ENCODE assay signal across 15 cellular contexts in genomic region chr17:41415833-41416335, GRCh38. TPM values are rescaled to one million over a fixed set of nuclear protein-coding genes. Genes with fewer than 3 reads are reported as not detected.
DNase-seq lines count a peak whose midpoint lies in the region; ATAC-seq and TF ChIP-seq lines count a peak whose summit lies in the region.
"Had no signal": no experiment of that assay in that cellular context is flagged by ENCODE, and none has a peak within 500 bp of the region (broad histone marks: within the 10 kb centered on the region; RNA-seq: fewer than 3 reads in every experiment).

No MANE protein-coding gene starts in this region.

- TF ChIP-seq RAD21 in Ishikawa (IDR thresholded peaks at IDR 0.05; ENCODE audit: low read depth): no peak

- H3K9me3 Mint-ChIP-seq in nephron progenitor cell: no peaks in the 10 kb centered on the region
- H3K9me3 Mint-ChIP-seq in CD8-positive, alpha-beta memory T cell: no peaks in the 10 kb centered on the region
- no peaks in the 10 kb centered on the region for H3K9me3 Mint-ChIP-seq in activated naive CD8-positive, alpha-beta T cell treated with anti-CD3 and anti-CD28 coated beads for 36 hours
- H3K9me3 Mint-ChIP-seq: IgD-negative memory B cell had no signal

- no peak overlapping the region for H3K4me3 Mint-ChIP-seq in nephron progenitor cell
- H3K4me3 Mint-ChIP-seq in CD8-positive, alpha-beta memory T cell: no peak overlapping the region
- H3K4me3 Mint-ChIP-seq in activated naive CD8-positive, alpha-beta T cell treated with anti-CD3 and anti-CD28 coated beads for 36 hours: no peak overlapping the region
- H3K4me3 Mint-ChIP-seq: brain had no signal

- TF ChIP-seq EP300 in Ishikawa (IDR thresholded peaks at IDR 0.05; ENCODE audit: borderline replicate concordance): no peak

- H3K4me1 ChIP-seq in CD8-positive, alpha-beta memory T cell (ENCODE audit: insufficient read depth, low read length): peaks cover 6% of the 10 kb centered on the region

- peak overlapping the region; percentile 10 for H3K27ac Mint-ChIP-seq in nephron progenitor cell
- no peak overlapping the region for H3K27ac Mint-ChIP-seq in CD8-positive, alpha-beta memory T cell
- H3K27ac Mint-ChIP-seq in activated naive CD8-positive, alpha-beta T cell treated with anti-CD3 and anti-CD28 coated beads for 36 hours: no peak overlapping the region
- H3K27ac Mint-ChIP-seq: brain, IgD-negative memory B cell had no signal

- H3K27me3 ChIP-seq in AG04450 (ENCODE audit: control insufficient read depth, insufficient read depth, low read length): peaks cover 2% of the 10 kb centered on the region
- H3K27me3 ChIP-seq in CD8-positive, alpha-beta memory T cell (ENCODE audit: insufficient read depth, low read length, poor library complexity, severe bottlenecking): no peaks in the 10 kb centered on the region

- peaks cover 36% of the 10 kb centered on the region for H3K4me1 Mint-ChIP-seq in nephron progenitor cell
- H3K4me1 Mint-ChIP-seq in CD8-positive, alpha-beta memory T cell: peaks cover 7 to 20% (median 18%) of the 10 kb centered on the region in 3 donors
- H3K4me1 Mint-ChIP-seq in activated naive CD8-positive, alpha-beta T cell treated with anti-CD3 and anti-CD28 coated beads for 36 hours: peaks cover 7% of the 10 kb centered on the region

- POLR2A ChIA-PET in AG04450 (lab: Yijun Ruan, JAX): interaction anchor here (0.7 to 1.5 kb wide), 2 partner anchors 12 to 49 kb away, joined by 4 to 9 read pairs; no protein-coding TSS in a partner anchor
- POLR2A ChIA-PET in CD8-positive, alpha-beta memory T cell (lab: Charles Lee): no interaction called here

- CTCF ChIA-PET in AG04450 (lab: Charles Lee): interaction anchor here (0.8 to 1.3 kb wide), 2 partner anchors 247 to 250 kb away, joined by 3 to 4 read pairs; no protein-coding TSS in a partner anchor
- CTCF ChIA-PET in CD8-positive, alpha-beta memory T cell (lab: Charles Lee): no interaction called here

- DNase-seq in AG04450 (ENCODE audit: low read depth, low spot score): no peak
- peak; percentile 67 for DNase-seq in fibroblast of peridontal ligament (ENCODE audit: extremely low read depth)
- DNase-seq in nephron progenitor cell: no peak
- no peak for DNase-seq in CD8-positive, alpha-beta memory T cell
- no peak for DNase-seq in activated naive CD8-positive, alpha-beta T cell treated with anti-CD3 and anti-CD28 coated beads for 36 hours
- no peak for DNase-seq in NCI-H128 (lab: John Stamatoyannopoulos, UW; ENCODE audit: unreplicated experiment)
- DNase-seq: C1 segment of cervical spinal cord, H7 had no signal

- TF ChIP-seq CTCF in AG04450 (IDR thresholded peaks at IDR 0.05; ENCODE audit: low read depth, low read length) (no peak), nephron progenitor cell (IDR thresholded peaks at IDR 0.05) (no peak)

- H3K27me3 Mint-ChIP-seq in nephron progenitor cell (ENCODE audit: low read depth, poor library complexity): peaks cover 4% of the 10 kb centered on the region
- peaks cover 0 to under 1% of the 10 kb centered on the region in 2 donors for H3K27me3 Mint-ChIP-seq in CD8-positive, alpha-beta memory T cell
- H3K27me3 Mint-ChIP-seq in activated naive CD8-positive, alpha-beta T cell treated with anti-CD3 and anti-CD28 coated beads for 36 hours: no peaks in the 10 kb centered on the region
- H3K27me3 Mint-ChIP-seq: IgD-negative memory B cell had no signal

- H3K27ac ChIP-seq in AG04450 (ENCODE audit: low read depth, low read length): peak overlapping the region; percentile 61
- H3K27ac ChIP-seq in CD8-positive, alpha-beta memory T cell (ENCODE audit: low read depth, low read length): no peak overlapping the region
- H3K27ac ChIP-seq: neutrophil, RWPE1 had no signal

- H3K9me3 ChIP-seq in AG04450 (ENCODE audit: control insufficient read depth, insufficient read depth, low read length): peaks cover 3% of the 10 kb centered on the region; the same call in 1 of the 2 replicates
- no peaks in the 10 kb centered on the region for H3K9me3 ChIP-seq in CD8-positive, alpha-beta memory T cell (ENCODE audit: low read length)
- H3K9me3 ChIP-seq: neutrophil had no signal

- H3K36me3 ChIP-seq in CD8-positive, alpha-beta memory T cell (ENCODE audit: insufficient read depth, low read length): no peaks in the 10 kb centered on the region
- H3K36me3 ChIP-seq: neutrophil had no signal

- no peak for ATAC-seq in GM19455 (IDR thresholded peaks at IDR 0.05; ENCODE audit: unreplicated experiment)

- H3K36me3 Mint-ChIP-seq in nephron progenitor cell (ENCODE audit: low read depth): no peaks in the 10 kb centered on the region
- no peaks in the 10 kb centered on the region for H3K36me3 Mint-ChIP-seq in CD8-positive, alpha-beta memory T cell
- H3K36me3 Mint-ChIP-seq in activated naive CD8-positive, alpha-beta T cell treated with anti-CD3 and anti-CD28 coated beads for 36 hours: no peaks in the 10 kb centered on the region
- H3K36me3 Mint-ChIP-seq: brain, IgD-negative memory B cell had no signal

- H3K4me3 ChIP-seq in AG04450 (ENCODE audit: low read depth, low read length): no peak overlapping the region
- H3K4me3 ChIP-seq in CD8-positive, alpha-beta memory T cell (ENCODE audit: low read length): no peak overlapping the region

TF ChIP-seq in Ishikawa, 13 proteins besides CTCF, POLR2A, EP300 and RAD21:
- 0 out of 2 replicates have a peak, but pooled peaks have one; percentile 9 for TF ChIP-seq TEAD4 (IDR thresholded peaks at IDR 0.05)
- TF ChIP-seq REST (IDR thresholded peaks at IDR 0.05; ENCODE audit: low read depth): no peak

RNA-seq across cellular contexts. Expression of gene KRT37, which starts 8.5 kb away (rescaled TPM):
- not detected in 2 replicates for polyA plus RNA-seq in AG04450 (2011; rRNA removed)
- polyA minus RNA-seq in AG04450 (2011; rRNA and poly(A)+ RNA removed): not detected in 2 replicates
- not detected for total RNA-seq in CD8-positive, alpha-beta memory T cell
- polyA plus RNA-seq in CD8-positive, alpha-beta memory T cell: not detected
- total RNA-seq in activated naive CD8-positive, alpha-beta T cell treated with anti-CD3 and anti-CD28 coated beads for 36 hours: not detected
- total RNA-seq: endothelial cell of umbilical vein, H7 had no signal
- polyA plus RNA-seq: endothelial cell of umbilical vein, IgD-negative memory B cell had no signal

RNA-seq across cellular contexts. Expression of gene KRT31, which starts 18.5 kb away (rescaled TPM):
- polyA plus RNA-seq in AG04450 (2011; rRNA removed): not detected in 2 replicates
- not detected in 2 replicates for polyA minus RNA-seq in AG04450 (2011; rRNA and poly(A)+ RNA removed)
- not detected for total RNA-seq in CD8-positive, alpha-beta memory T cell
- polyA plus RNA-seq in CD8-positive, alpha-beta memory T cell: not detected
- not detected for total RNA-seq in activated naive CD8-positive, alpha-beta T cell treated with anti-CD3 and anti-CD28 coated beads for 36 hours
- total RNA-seq: endothelial cell of umbilical vein, H7 had no signal
- polyA plus RNA-seq: endothelial cell of umbilical vein, IgD-negative memory B cell had no signal

RNA-seq across cellular contexts. Expression of gene KRT38, which starts 24.9 kb away (rescaled TPM):
- polyA plus RNA-seq in AG04450 (2011; rRNA removed): 0.11 and 0.17 TPM in 2 replicates
- polyA minus RNA-seq in AG04450 (2011; rRNA and poly(A)+ RNA removed): not detected in 2 replicates
- total RNA-seq in CD8-positive, alpha-beta memory T cell: not detected
- not detected for polyA plus RNA-seq in CD8-positive, alpha-beta memory T cell
- total RNA-seq in activated naive CD8-positive, alpha-beta T cell treated with anti-CD3 and anti-CD28 coated beads for 36 hours: not detected
- total RNA-seq: endothelial cell of umbilical vein, H7 had no signal
- polyA plus RNA-seq: endothelial cell of umbilical vein, IgD-negative memory B cell had no signal

RNA-seq across cellular contexts. Expression of gene KRT34, which starts 33.8 kb away (rescaled TPM):
- polyA plus RNA-seq in AG04450 (2011; rRNA removed): 0.27 and 0.29 TPM in 2 replicates
- polyA minus RNA-seq in AG04450 (2011; rRNA and poly(A)+ RNA removed): not detected in 2 replicates
- total RNA-seq in CD8-positive, alpha-beta memory T cell: not detected
- not detected for polyA plus RNA-seq in CD8-positive, alpha-beta memory T cell
- total RNA-seq in activated naive CD8-positive, alpha-beta T cell treated with anti-CD3 and anti-CD28 coated beads for 36 hours: not detected
- total RNA-seq: endothelial cell of umbilical vein, H7 had no signal
- polyA plus RNA-seq: endothelial cell of umbilical vein, IgD-negative memory B cell had no signal

RNA-seq across cellular contexts. Expression of gene KRT33B, which starts 46.3 kb away (rescaled TPM):
- 0.07 TPM in 1 of 2 replicates, not detected in the other for polyA plus RNA-seq in AG04450 (2011; rRNA removed)
- polyA minus RNA-seq in AG04450 (2011; rRNA and poly(A)+ RNA removed): not detected in 2 replicates
- total RNA-seq in CD8-positive, alpha-beta memory T cell: not detected
- polyA plus RNA-seq in CD8-positive, alpha-beta memory T cell: not detected
- total RNA-seq in activated naive CD8-positive, alpha-beta T cell treated with anti-CD3 and anti-CD28 coated beads for 36 hours: not detected
- total RNA-seq: endothelial cell of umbilical vein, H7 had no signal
- polyA plus RNA-seq: endothelial cell of umbilical vein, IgD-negative memory B cell had no signal
